Comparison of ENCODE assay signal across 20 cellular contexts in genomic region chr6:154570505-154570904, GRCh38.
A peak's percentile ranks its signal among the peaks of the same experiment; 100 is the strongest.
DNase-seq lines count a peak whose midpoint lies in the region; FAIRE-seq lines count a peak whose summit lies in the region.
"Had no signal": no experiment of that assay in that cellular context is flagged by ENCODE, and none has a peak within 500 bp of the region (broad histone marks: within the 10 kb centered on the region; RNA-seq: fewer than 3 reads in every experiment).

No MANE protein-coding gene starts in this region.

- H3K4me3 ChIP-seq in MG63 (no peak overlapping the region), small intestine (ENCODE audit: low read depth in 1 of 2, low read length in 2 of 2) (no peak overlapping the region)
- H3K4me3 ChIP-seq: BLaER1 treated with 17β-estradiol and CSF1 and Interleukin-3, amounts not matched to agents 10 nM and 100 nM; GM12878; GM23248 had no signal

- no peak overlapping the region for H3K27ac ChIP-seq in small intestine (ENCODE audit: low read depth in 1 of 2, low read length in 1 of 2)
- H3K27ac ChIP-seq: 22Rv1; BLaER1 treated with 17β-estradiol and CSF1 and Interleukin-3, amounts not matched to agents 10 nM and 100 nM; GM23248 had no signal

- H3K36me3 ChIP-seq in MG63 = no peaks in the 10 kb centered on the region
- H3K36me3 ChIP-seq in small intestine (ENCODE audit: control insufficient read depth in 2 of 2, insufficient read depth in 2 of 2, low read length in 2 of 2) = no peaks in the 10 kb centered on the region
- H3K36me3 ChIP-seq: BLaER1 treated with 17β-estradiol and CSF1 and Interleukin-3, amounts not matched to agents 10 nM and 100 nM had no signal

- no peak for FAIRE-seq in small intestine (lab: Jason Lieb, UNC)
- FAIRE-seq: A204.1, GM12878, GM19239, H1 had no signal

- H3K9me3 ChIP-seq in MG63 (no peaks in the 10 kb centered on the region), small intestine (ENCODE audit: control insufficient read depth, low read depth) (no peaks in the 10 kb centered on the region)
- H3K9me3 ChIP-seq: BLaER1 treated with 17β-estradiol and CSF1 and Interleukin-3, amounts not matched to agents 10 nM and 100 nM had no signal

- DNase-seq in DMS53 (lab: John Stamatoyannopoulos, UW) (peak; percentile 37), DMS53 treated with DMSO at 0.1 percent for 48 hours (lab: John Stamatoyannopoulos, UW; ENCODE audit: unreplicated experiment) (no peak), MG63 (peak; percentile 14), small intestine (peak; percentile 63), SW 1271 (lab: John Stamatoyannopoulos, UW) (no peak), epidermal melanocyte (ENCODE audit: insufficient read length, low spot score) (no peak)
- DNase-seq: Calu3; CD4-positive, alpha-beta memory T cell; COR-L47; DMS79; EL; GDM1; GM23248; H9 had no signal

- WGBS in small intestine, 3 donors = 85 to 100% (median 96%) methylated on average over 2 of the region's 2 CpGs

- H3K27me3 ChIP-seq in MG63 = no peaks in the 10 kb centered on the region
- no peaks in the 10 kb centered on the region for H3K27me3 ChIP-seq in small intestine (ENCODE audit: control insufficient read depth in 2 of 2, insufficient read depth in 2 of 2, low read length in 2 of 2)
- H3K27me3 ChIP-seq: BLaER1 treated with 17β-estradiol and CSF1 and Interleukin-3, amounts not matched to agents 10 nM and 100 nM had no signal

- H3K4me1 ChIP-seq in small intestine (ENCODE audit: control insufficient read depth in 2 of 2, insufficient read depth in 1 of 2, low read depth in 1 of 2, low read length in 1 of 2) = peaks cover 2 to 9% of the 10 kb centered on the region in 2 donors

Comparison
In these comparisons a context has a peak if more than half of its experiments do, and no peak if none do; other contexts are left out.
1. DNase-seq: peak in DMS53 (single experiment), MG63 (single experiment) and small intestine (single experiment); none in DMS53 treated with DMSO at 0.1 percent for 48 hours (single experiment), SW 1271 (0 of 2) and epidermal melanocyte (single experiment).